Comparison of ENCODE assay signal across 15 cellular contexts in the genomic region with DNA sequence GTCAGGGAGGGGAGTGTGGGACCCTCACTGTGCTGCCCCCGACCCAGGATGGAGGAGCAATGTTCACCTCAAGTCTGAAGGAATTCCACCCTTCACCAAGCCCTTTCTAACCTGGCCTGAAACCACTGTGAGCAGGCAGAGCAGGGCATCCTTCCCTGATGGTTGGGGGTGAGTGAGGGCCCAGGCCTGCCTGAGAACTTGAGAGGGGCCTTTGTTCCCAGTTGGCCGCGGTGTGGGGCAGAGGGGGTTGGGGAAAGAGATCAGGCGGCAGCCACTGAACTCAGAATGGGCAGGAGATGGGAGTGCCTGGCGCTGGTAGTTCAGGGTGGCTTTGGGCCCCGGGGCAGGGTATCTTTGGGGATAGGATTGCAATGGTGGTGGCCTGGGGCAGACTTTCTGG.
DNase-seq lines count a peak whose midpoint lies in the region; ATAC-seq and TF ChIP-seq lines count a peak whose summit lies in the region.
"Had no signal": no experiment of that assay in that cellular context is flagged by ENCODE, and none has a peak within 500 bp of the region (broad histone marks: within the 10 kb centered on the region; RNA-seq: fewer than 3 reads in every experiment).

No MANE protein-coding gene starts in this region.

- H3K23ac ChIP-seq in mesendoderm (ENCODE audit: low read length) = no peak overlapping the region

- no peak overlapping the region for H2AK5ac ChIP-seq in mesendoderm (ENCODE audit: low read length)

- no peaks in the 10 kb centered on the region for H3K9me3 Mint-ChIP-seq in dendritic cell treated with granulocyte-macrophage colony-stimulating factor and Interleukin-4, amounts not matched to agents 40 ng/mL and 50 ng/mL, for 4 days
- H3K9me3 Mint-ChIP-seq: naive thymus-derived CD4-positive, alpha-beta T cell had no signal

- no peak for TF ChIP-seq CTCF in cardiac muscle cell (IDR thresholded peaks at IDR 0.05; ENCODE audit: low read depth, low read length)

- peaks cover 92% of the 10 kb centered on the region for H3K36me3 Mint-ChIP-seq in dendritic cell treated with granulocyte-macrophage colony-stimulating factor and Interleukin-4, amounts not matched to agents 40 ng/mL and 50 ng/mL, for 4 days (ENCODE audit: low read depth)

- H3K9me3 ChIP-seq in cardiac muscle cell (ENCODE audit: low read depth) = no peaks in the 10 kb centered on the region
- H3K9me3 ChIP-seq: A549, HAP-1 had no signal

- H2BK120ac ChIP-seq in mesendoderm (ENCODE audit: low read depth, low read length) = no peak overlapping the region

- DNase-seq in cardiac muscle cell (ENCODE audit: low read depth in 1 of 2, low spot score in 1 of 2) (no peak), left ventricle myocardium superior (no peak), mesendoderm (no peak), kidney glomerular epithelial cell (lab: John Stamatoyannopoulos, UW) (no peak)
- DNase-seq in stimulated activated naive CD8-positive, alpha-beta T cell treated with anti-CD3 and anti-CD28 coated beads, Interleukin-15, Interleukin-2, amounts not matched to agents 100 U/mL and 50 U/mL, for 24 hours = no peak
- DNase-seq: activated CD4-positive, CD25-positive, alpha-beta regulatory T cell treated with anti-CD3 and anti-CD28 coated beads, Interleukin-2, amount 50 U/mL, for 72 hours; effector CD4-positive, alpha-beta T cell; naive thymus-derived CD4-positive, alpha-beta T cell; NCI-H524 treated with DMSO at 0.1 percent for 48 hours; T-helper 1 cell had no signal

- H3K4me1 ChIP-seq in cardiac muscle cell (ENCODE audit: low read depth) = peaks cover 37% of the 10 kb centered on the region
- H3K4me1 ChIP-seq in mesendoderm (ENCODE audit: control insufficient read depth, low read depth, low read length) = no peaks in the 10 kb centered on the region
- H3K4me1 ChIP-seq: HAP-1 had no signal

- ATAC-seq in left ventricle myocardium superior (no peak), GM21825 (IDR thresholded peaks at IDR 0.05; ENCODE audit: unreplicated experiment) (no peak)
- ATAC-seq in stimulated activated naive CD8-positive, alpha-beta T cell treated with anti-CD3 and anti-CD28 coated beads, Interleukin-15, Interleukin-2, amounts not matched to agents 100 U/mL and 50 U/mL, for 24 hours = no peak
- ATAC-seq: A549; naive thymus-derived CD4-positive, alpha-beta T cell had no signal

- no peak overlapping the region for H4K8ac ChIP-seq in mesendoderm (ENCODE audit: low read depth, low read length)

- H3K4me2 ChIP-seq in mesendoderm (ENCODE audit: low read length) = no peak overlapping the region
- H3K4me2 ChIP-seq: A549 had no signal

- no peaks in the 10 kb centered on the region for H3K27me3 Mint-ChIP-seq in dendritic cell treated with granulocyte-macrophage colony-stimulating factor and Interleukin-4, amounts not matched to agents 40 ng/mL and 50 ng/mL, for 4 days
- H3K27me3 Mint-ChIP-seq: naive thymus-derived CD4-positive, alpha-beta T cell had no signal

- H3K36me3 ChIP-seq in cardiac muscle cell = no peaks in the 10 kb centered on the region
- H3K36me3 ChIP-seq in mesendoderm (ENCODE audit: control insufficient read depth, insufficient read depth, low read length) = no peaks in the 10 kb centered on the region

- peak overlapping the region; percentile 22 for H3K56ac ChIP-seq in mesendoderm (ENCODE audit: low read length)

- H3K79me1 ChIP-seq in mesendoderm (ENCODE audit: low read length) = peaks cover 7% of the 10 kb centered on the region

- H3K18ac ChIP-seq in mesendoderm (ENCODE audit: low read length) = no peak overlapping the region

- H3K27ac Mint-ChIP-seq in dendritic cell treated with granulocyte-macrophage colony-stimulating factor and Interleukin-4, amounts not matched to agents 40 ng/mL and 50 ng/mL, for 4 days = peak overlapping the region; percentile 27

- H3K27ac ChIP-seq in cardiac muscle cell (peak overlapping the region; percentile 78), mesendoderm (ENCODE audit: low read depth, low read length) (no peak overlapping the region), temporal lobe (ENCODE audit: low read depth, low read length) (peak overlapping the region; percentile 98)
- H3K27ac ChIP-seq: A549 had no signal

- whole genome bisulfite sequencing in mesendoderm (ENCODE audit: extremely low coverage, insufficient coverage, low lambda C conversion rate) = no CpG with 5 or more reads among the region's 6 CpGs

- no peak overlapping the region for H2BK5ac ChIP-seq in mesendoderm (ENCODE audit: low read length)

- H3K27me3 ChIP-seq in cardiac muscle cell (no peaks in the 10 kb centered on the region), mesendoderm (ENCODE audit: insufficient read depth, low read length, poor library complexity) (no peaks in the 10 kb centered on the region)

- no peak overlapping the region for H3K4ac ChIP-seq in mesendoderm (ENCODE audit: low read depth, low read length)

- H3K9ac ChIP-seq in mesendoderm (ENCODE audit: low read length) = no peak overlapping the region

- H3K4me1 Mint-ChIP-seq in dendritic cell treated with granulocyte-macrophage colony-stimulating factor and Interleukin-4, amounts not matched to agents 40 ng/mL and 50 ng/mL, for 4 days (ENCODE audit: low read depth) = peaks cover 67% of the 10 kb centered on the region

- H3K79me2 ChIP-seq in mesendoderm (ENCODE audit: control insufficient read depth, insufficient read depth, low read length) = no peaks in the 10 kb centered on the region

- no peak overlapping the region for H4K5ac ChIP-seq in mesendoderm (ENCODE audit: low read length)

- no peak overlapping the region for H2BK15ac ChIP-seq in mesendoderm (replicated peaks; ENCODE audit: low read depth)

- intact Hi-C loops in left ventricle myocardium superior (cut with micrococcal nuclease) = no loop called here
- intact Hi-C loops in dendritic cell treated with granulocyte-macrophage colony-stimulating factor and Interleukin-4, amounts not matched to agents 40 ng/mL and 50 ng/mL, for 4 days (cut with micrococcal nuclease) = loop anchor here (5.0 kb wide), 1 partner anchor 37 kb away; no protein-coding TSS in a partner anchor

- no peak overlapping the region for H3K4me3 Mint-ChIP-seq in dendritic cell treated with granulocyte-macrophage colony-stimulating factor and Interleukin-4, amounts not matched to agents 40 ng/mL and 50 ng/mL, for 4 days
- H3K4me3 Mint-ChIP-seq: naive thymus-derived CD4-positive, alpha-beta T cell had no signal

- H3K4me3 ChIP-seq in cardiac muscle cell = no peak overlapping the region
- no peak overlapping the region for H3K4me3 ChIP-seq in mesendoderm (ENCODE audit: low read length)
- H3K4me3 ChIP-seq: A549, HAP-1 had no signal
